28 cellular contexts compared by ENCODE assay signal in genomic region chr3:159113476-159113875, GRCh38. TPM values are rescaled to one million over a fixed set of nuclear protein-coding genes. Genes with fewer than 3 reads are reported as not detected.
"Had no signal": no experiment of that assay in that cellular context is flagged by ENCODE, and none has a peak within 500 bp of the region (broad histone marks: within the 10 kb centered on the region; RNA-seq: fewer than 3 reads in every experiment).

No MANE protein-coding gene starts in this region.

- ATAC-seq: natural killer cell; pancreas; right cardiac atrium; right lobe of liver; stimulated activated effector memory CD8-positive, alpha-beta T cell treated with anti-CD3 and anti-CD28 coated beads, Interleukin-12 subunit alpha, Interleukin-12 subunit beta, amount 100 ng/mL, for 72 hours; stimulated activated naive B cell treated with anti-CD40 and anti-IgM and Interleukin-4, amounts not matched to agents 10 μg/mL and 1 μg/mL and 100 μg/mL, for 72 hours had no signal

- H3K27ac ChIP-seq: neutrophil, pancreas, prostate gland, right lobe of liver, sigmoid colon, stomach, thoracic aorta, thyroid gland, tibial nerve, upper lobe of left lung, vagina had no signal

- DNase-seq: natural killer cell; pancreas; right cardiac atrium; right lobe of liver; sigmoid colon; small intestine; stimulated activated CD4-positive, alpha-beta T cell treated with anti-CD3 and anti-CD28 coated beads, Interleukin-15, amount 100 ng/mL, for 24 hours; stimulated activated CD4-positive, alpha-beta T cell treated with anti-CD3 and anti-CD28 coated beads, Interleukin-2, amount 100 ng/mL, for 24 hours; stimulated activated CD4-positive, alpha-beta T cell treated with anti-CD3 and anti-CD28 coated beads, Interleukin-2, amount 100 ng/mL, for 48 hours; stimulated activated CD4-positive, alpha-beta T cell treated with anti-CD3 and anti-CD28 coated beads, Interleukin-4, amount 100 ng/mL, for 24 hours; stimulated activated naive B cell treated with anti-CD40 and anti-IgM and Interleukin-4, amounts not matched to agents 10 μg/mL and 1 μg/mL and 100 μg/mL, for 72 hours; stimulated activated naive CD4-positive, alpha-beta T cell treated with Interleukin-2 at 50 U/mL for 16 hours; stomach; thyroid gland; trophoblast cell; upper lobe of left lung had no signal

- H3K9me3 ChIP-seq: neutrophil, pancreas, prostate gland, right lobe of liver, sigmoid colon, stomach, thoracic aorta, thyroid gland, tibial nerve, upper lobe of left lung, vagina had no signal

- H3K36me3 ChIP-seq: neutrophil, pancreas, prostate gland, right lobe of liver, sigmoid colon, stomach, thoracic aorta, thyroid gland, tibial nerve, upper lobe of left lung, vagina had no signal

- H3K27me3 ChIP-seq: neutrophil, pancreas, right lobe of liver, sigmoid colon, stomach, thyroid gland, tibial nerve, upper lobe of left lung, vagina had no signal

- H3K4me1 ChIP-seq: pancreas, prostate gland, right lobe of liver, sigmoid colon, stomach, thyroid gland, tibial nerve, upper lobe of left lung, vagina had no signal

- H3K4me3 ChIP-seq: pancreas, prostate gland, right lobe of liver, sigmoid colon, stomach, thoracic aorta, thyroid gland, tibial nerve, upper lobe of left lung, vagina had no signal

RNA-seq across cellular contexts. Expression of gene IQCJ, which starts 44.4 kb away (rescaled TPM):
- total RNA-seq: natural killer cell, neural crest cell, osteocyte, pancreas, prostate gland, pulmonary artery endothelial cell, right lobe of liver, skeletal muscle tissue, subcutaneous adipose tissue, thoracic aorta, thyroid gland, tibial nerve, upper lobe of left lung, ureter, vagina had no signal
